Comparison of ENCODE assay signal across 8 cellular contexts in genomic region chr5:60677831-60678664, GRCh38. TPM values are rescaled to one million over a fixed set of nuclear protein-coding genes. Genes with fewer than 3 reads are reported as not detected.
DNase-seq lines count a peak whose midpoint lies in the region; ATAC-seq and TF ChIP-seq lines count a peak whose summit lies in the region.

No MANE protein-coding gene starts in this region.

- H3K4me1 ChIP-seq in body of pancreas = peaks cover 22% of the 10 kb centered on the region
- no peaks in the 10 kb centered on the region for H3K4me1 ChIP-seq in left lung

- WGBS in body of pancreas, 2 donors = 29 to 30% methylated on average over 6 of the region's 6 CpGs

- ATAC-seq in GM19463 (IDR thresholded peaks at IDR 0.05; ENCODE audit: unreplicated experiment) (peak; percentile 68), body of pancreas (peak; percentile 58), left lung (peak; percentile 76)

- peak; percentile 7 to 51 for DNase-seq in NCI-H526 (lab: John Stamatoyannopoulos, UW)
- DNase-seq in NCI-H526 treated with DMSO at 0.1 percent for 48 hours (lab: John Stamatoyannopoulos, UW) = no peak
- peak; percentile 71 for DNase-seq in LoVo (ENCODE audit: low spot score)
- peak in 1 of 4 donors; percentile 27 for DNase-seq in body of pancreas
- no peak for DNase-seq in left lung
- no peak for DNase-seq in activated gamma-delta T cell treated with Interleukin-2 at 50 U/mL for 16 hours
- DNase-seq in activated T-cell treated with anti-CD3 and anti-CD28 coated beads, Interleukin-2, amount 50 U/mL, for 48 hours = no peak

- H3K27me3 ChIP-seq in body of pancreas (no peaks in the 10 kb centered on the region), left lung (no peaks in the 10 kb centered on the region)

- H3K9me3 ChIP-seq in body of pancreas (no peaks in the 10 kb centered on the region), left lung (no peaks in the 10 kb centered on the region)

- H3K27ac ChIP-seq in body of pancreas = no peak overlapping the region
- no peak overlapping the region for H3K27ac ChIP-seq in left lung

- TF ChIP-seq CTCF in body of pancreas (IDR thresholded peaks at IDR 0.05) = peak; percentile 37 to 77 (median 56)
- TF ChIP-seq CTCF in left lung (IDR thresholded peaks at IDR 0.05) = peak; percentile 45 to 50

- H3K4me3 ChIP-seq in body of pancreas (no peak overlapping the region), left lung (no peak overlapping the region)

- intact Hi-C loops in body of pancreas (cut with DNase I) = no loop called here
- intact Hi-C loops in left lung (cut with DNase I) = no loop called here

- no peak for TF ChIP-seq POLR2A in body of pancreas (IDR thresholded peaks at IDR 0.05)

- no peaks in the 10 kb centered on the region for H3K36me3 ChIP-seq in body of pancreas (replicated peaks in 1 of 2; ENCODE audit: insufficient read depth in 1 of 2, low read depth in 2 of 2)
- H3K36me3 ChIP-seq in left lung = no peaks in the 10 kb centered on the region

RNA-seq across cellular contexts. Expression of gene DEPDC1B, which starts 21.9 kb away (rescaled TPM):
- total RNA-seq in body of pancreas = 1 to 10 TPM in 1 of 2 donors, under 1 TPM in 1; 0.66 to 2.3 TPM
- 1 to 10 TPM; 1.3 to 3.0 TPM for total RNA-seq in left lung

Comparison
In these comparisons a context has a peak if more than half of its experiments do, and no peak if none do; other contexts are left out.
1. DNase-seq: peak in NCI-H526 (2 of 2) and LoVo (single experiment); none in NCI-H526 treated with DMSO at 0.1 percent for 48 hours (single experiment), left lung (0 of 2), activated gamma-delta T cell treated with Interleukin-2 at 50 U/mL for 16 hours (single experiment) and activated T-cell treated with anti-CD3 and anti-CD28 coated beads, Interleukin-2, amount 50 U/mL, for 48 hours (0 of 2).
2. Peak in every context shown above with its lines, with median percentiles within 50 percentile points of each other: ATAC-seq.